In the genomic region with DNA sequence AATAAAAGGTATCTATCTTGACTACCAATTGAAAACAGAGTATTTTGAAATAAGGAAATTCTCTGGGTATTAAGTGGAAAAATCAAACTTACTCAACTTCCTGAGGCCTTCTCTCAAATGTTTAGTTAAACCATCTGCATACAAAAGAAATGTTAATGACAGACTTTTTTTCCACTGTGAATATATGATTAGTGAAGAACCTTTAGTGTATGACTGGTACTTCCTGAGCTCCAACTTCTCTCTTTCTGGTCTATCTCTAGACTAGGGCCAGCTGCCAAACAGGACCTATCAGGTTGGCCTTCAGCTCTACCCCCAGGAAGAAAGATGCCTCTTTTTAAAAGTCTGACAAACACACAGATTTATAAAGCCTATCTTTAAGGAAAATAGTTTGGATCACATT, we compare ENCODE assay signal across 12 cellular contexts.
DNase-seq lines count a peak whose midpoint lies in the region; ATAC-seq and TF ChIP-seq lines count a peak whose summit lies in the region.
"Had no signal": no experiment of that assay in that cellular context is flagged by ENCODE, and none has a peak within 500 bp of the region (broad histone marks: within the 10 kb centered on the region; RNA-seq: fewer than 3 reads in every experiment).

No MANE protein-coding gene starts in this region.

- H2AFZ ChIP-seq in osteoblast (ENCODE audit: low read length) = no peak overlapping the region

- no peak overlapping the region for H3K4me2 ChIP-seq in osteoblast (ENCODE audit: insufficient read depth, low read length)

- H3K27ac Mint-ChIP-seq in activated naive CD8-positive, alpha-beta T cell treated with anti-CD3 and anti-CD28 coated beads, Interleukin-2, amount 50 U/mL, for 24 hours = peak overlapping the region; percentile 88
- H3K27ac Mint-ChIP-seq: CD8-positive, alpha-beta T cell had no signal

- H3K9me3 ChIP-seq in osteoblast (ENCODE audit: low read depth, low read length) = no peaks in the 10 kb centered on the region

- peak overlapping the region; percentile 38 for H3K4me3 Mint-ChIP-seq in activated naive CD8-positive, alpha-beta T cell treated with anti-CD3 and anti-CD28 coated beads, Interleukin-2, amount 50 U/mL, for 24 hours
- H3K4me3 Mint-ChIP-seq: CD8-positive, alpha-beta T cell had no signal

- H3K4me3 ChIP-seq in osteoblast (ENCODE audit: insufficient read depth, low read length) = no peak overlapping the region

- H3K9me3 Mint-ChIP-seq in activated naive CD8-positive, alpha-beta T cell treated with anti-CD3 and anti-CD28 coated beads, Interleukin-2, amount 50 U/mL, for 24 hours = no peaks in the 10 kb centered on the region
- H3K9me3 Mint-ChIP-seq: CD8-positive, alpha-beta T cell had no signal

- no peaks in the 10 kb centered on the region for H3K27me3 Mint-ChIP-seq in activated naive CD8-positive, alpha-beta T cell treated with anti-CD3 and anti-CD28 coated beads, Interleukin-2, amount 50 U/mL, for 24 hours

- DNase-seq in GF-D8 (lab: John Stamatoyannopoulos, UW) (peak; percentile 23), MV-4-11 (lab: John Stamatoyannopoulos, UW) (peak; percentile 64), osteoblast (ENCODE audit: insufficient read length, low spot score, missing footprints) (no peak), NCI-H2081 treated with DMSO at 0.1 percent for 48 hours (lab: John Stamatoyannopoulos, UW) (no peak)
- no peak for DNase-seq in activated naive CD8-positive, alpha-beta T cell treated with anti-CD3 and anti-CD28 coated beads, Interleukin-2, amount 50 U/mL, for 24 hours
- DNase-seq: CD8-positive, alpha-beta T cell; NCI-H446; stimulated activated CD4-positive, alpha-beta T cell treated with anti-CD3 and anti-CD28 coated beads, Interleukin-2, amount 100 ng/mL, for 48 hours; WERI-Rb-1 had no signal

- peaks cover 20% of the 10 kb centered on the region for H3K4me1 ChIP-seq in osteoblast (ENCODE audit: insufficient read depth, low read length)

- H3K27me3 ChIP-seq in osteoblast (ENCODE audit: insufficient read depth, low read length) = no peaks in the 10 kb centered on the region

- peaks cover 38% of the 10 kb centered on the region for H3K36me3 ChIP-seq in osteoblast (ENCODE audit: insufficient read depth, low read length)

- H3K36me3 Mint-ChIP-seq in activated naive CD8-positive, alpha-beta T cell treated with anti-CD3 and anti-CD28 coated beads, Interleukin-2, amount 50 U/mL, for 24 hours (ENCODE audit: low read depth) = peaks cover 30% of the 10 kb centered on the region

- peaks cover 13% of the 10 kb centered on the region for H3K79me2 ChIP-seq in osteoblast (ENCODE audit: insufficient read depth, low read length)

- no peaks in the 10 kb centered on the region for H4K20me1 ChIP-seq in osteoblast (ENCODE audit: insufficient read depth, low read length)

- peak; percentile 89 for ATAC-seq in activated naive CD8-positive, alpha-beta T cell treated with anti-CD3 and anti-CD28 coated beads, Interleukin-2, amount 50 U/mL, for 24 hours
- ATAC-seq in HG02870 (IDR thresholded peaks at IDR 0.05; ENCODE audit: unreplicated experiment) = no peak
- ATAC-seq in GM21423 (IDR thresholded peaks at IDR 0.05; ENCODE audit: unreplicated experiment) = no peak
- ATAC-seq: CD8-positive, alpha-beta T cell had no signal

- peak overlapping the region; percentile 25 for H3K27ac ChIP-seq in osteoblast (ENCODE audit: low read depth, low read length)
- H3K27ac ChIP-seq: RWPE1, WERI-Rb-1 had no signal

- TF ChIP-seq CTCF in osteoblast (IDR thresholded peaks at IDR 0.05; ENCODE audit: extremely low read depth, low read depth, low read length) = no peak

- peaks cover 30% of the 10 kb centered on the region for H3K4me1 Mint-ChIP-seq in activated naive CD8-positive, alpha-beta T cell treated with anti-CD3 and anti-CD28 coated beads, Interleukin-2, amount 50 U/mL, for 24 hours

Comparison
In these comparisons a context has a peak if more than half of its experiments do, and no peak if none do; other contexts are left out.
1. DNase-seq: peak in GF-D8 (single experiment) and MV-4-11 (single experiment); none in activated naive CD8-positive, alpha-beta T cell treated with anti-CD3 and anti-CD28 coated beads, Interleukin-2, amount 50 U/mL, for 24 hours (single experiment), osteoblast (single experiment) and NCI-H2081 treated with DMSO at 0.1 percent for 48 hours (single experiment).